Comparison of ENCODE assay signal across 2 cellular contexts in the genomic region with DNA sequence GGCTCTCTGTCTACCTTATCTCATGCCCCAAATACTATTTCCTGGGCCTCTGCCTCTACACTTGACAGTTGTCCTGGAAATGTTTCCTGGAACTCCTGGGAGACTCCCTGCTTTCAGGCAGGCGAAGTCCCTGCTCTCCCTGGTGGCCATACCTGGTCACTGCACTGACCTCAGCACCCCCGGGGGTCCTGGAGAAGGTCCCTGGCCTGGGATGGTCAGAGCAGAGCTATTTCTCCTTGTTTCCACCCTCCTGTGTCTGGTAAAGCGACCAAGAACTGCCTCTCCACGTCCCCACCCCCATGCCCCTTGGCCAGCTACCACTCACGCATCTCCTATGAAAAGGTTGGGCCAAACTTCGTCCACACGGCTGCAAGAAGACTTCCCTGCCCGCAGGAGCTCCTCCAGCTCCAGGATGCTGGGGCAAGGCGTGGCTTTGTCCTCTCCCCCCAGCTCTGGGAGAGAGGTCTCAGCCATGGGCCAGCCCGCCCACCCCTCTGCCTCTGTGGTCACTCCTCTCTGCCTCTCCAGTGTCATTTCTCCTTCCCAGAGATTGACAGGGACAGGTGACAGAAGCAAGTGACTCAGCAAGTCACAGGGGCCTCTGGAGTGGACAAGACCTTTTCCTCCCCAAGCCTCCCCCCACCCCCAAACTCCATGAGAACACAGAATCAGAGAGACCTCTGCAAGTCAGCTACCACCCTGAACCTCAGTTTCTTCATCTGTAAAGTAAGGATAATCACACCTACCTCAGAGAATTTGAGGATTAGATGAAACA.
TF ChIP-seq lines count a peak whose summit lies in the region.

No MANE protein-coding gene starts in this region.

TF ChIP-seq in HEK293, 187 proteins besides CTCF, POLR2A, EP300 and RAD21:
- peak; percentile 73 for TF ChIP-seq BCL6B (tag by site-specific recombination; IDR thresholded peaks at IDR 0.05)
- no peak for TF ChIP-seq ZNF521 (tag by site-specific recombination; IDR thresholded peaks at IDR 0.05)
- 0 out of 2 replicates have a peak, but pooled peaks have one; percentile 45 for TF ChIP-seq ZBTB20 (tag by site-specific recombination; IDR thresholded peaks at IDR 0.05)
- TF ChIP-seq GLIS2 (tag by site-specific recombination; IDR thresholded peaks at IDR 0.05) = 0 out of 2 replicates have a peak, but pooled peaks have one; percentile 16
- TF ChIP-seq GLIS1 (tag by site-specific recombination; IDR thresholded peaks at IDR 0.05) = peak; percentile 64
- no peak for TF ChIP-seq ZNF10 (tag by site-specific recombination; IDR thresholded peaks at IDR 0.05)
- peak; percentile 50; the same call in 1 of the 2 replicates for TF ChIP-seq PATZ1 (tag by site-specific recombination; IDR thresholded peaks at IDR 0.05)
- TF ChIP-seq ZNF776 (tag by site-specific recombination; IDR thresholded peaks at IDR 0.05; ENCODE audit: borderline replicate concordance) = no peak
- TF ChIP-seq SP3 (tag by site-specific recombination; IDR thresholded peaks at IDR 0.05) = 0 out of 2 replicates have a peak, but pooled peaks have one; percentile 13
- TF ChIP-seq IKZF3 (tag by site-specific recombination; IDR thresholded peaks at IDR 0.05) = peak; percentile 77
- TF ChIP-seq, protein P1, sequence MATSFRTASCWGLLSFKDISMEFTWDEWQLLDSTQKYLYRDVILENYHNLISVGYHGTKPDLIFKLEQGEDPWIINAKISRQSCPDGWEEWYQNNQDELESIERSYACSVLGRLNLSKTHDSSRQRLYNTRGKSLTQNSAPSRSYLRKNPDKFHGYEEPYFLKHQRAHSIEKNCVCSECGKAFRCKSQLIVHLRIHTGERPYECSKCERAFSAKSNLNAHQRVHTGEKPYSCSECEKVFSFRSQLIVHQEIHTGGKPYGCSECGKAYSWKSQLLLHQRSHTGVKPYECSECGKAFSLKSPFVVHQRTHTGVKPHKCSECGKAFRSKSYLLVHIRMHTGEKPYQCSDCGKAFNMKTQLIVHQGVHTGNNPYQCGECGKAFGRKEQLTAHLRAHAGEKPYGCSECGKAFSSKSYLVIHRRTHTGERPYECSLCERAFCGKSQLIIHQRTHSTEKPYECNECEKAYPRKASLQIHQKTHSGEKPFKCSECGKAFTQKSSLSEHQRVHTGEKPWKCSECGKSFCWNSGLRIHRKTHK (tag by site-specific recombination; IDR thresholded peaks at IDR 0.05) = no peak

TF ChIP-seq in HepG2, 621 proteins besides CTCF, POLR2A, EP300 and RAD21 (continued from another document and continues in another):
- TF ChIP-seq KDM1A (CRISPR knock-in tag; IDR thresholded peaks at IDR 0.05) (no peak), HOMEZ (CRISPR knock-in tag; IDR thresholded peaks at IDR 0.05; ENCODE audit: low read depth) (no peak), ZFAT (CRISPR knock-in tag; conservative IDR thresholded peaks at IDR 0.05) (no peak), FOXO4 (CRISPR knock-in tag; conservative IDR thresholded peaks at IDR 0.05) (no peak), MIXL1 (CRISPR knock-in tag; IDR thresholded peaks at IDR 0.05) (no peak), ZNF12 (CRISPR knock-in tag; IDR thresholded peaks at IDR 0.05) (no peak), REPIN1 (CRISPR knock-in tag; IDR thresholded peaks at IDR 0.05; ENCODE audit: borderline replicate concordance, low read depth) (no peak), HOXA5 (CRISPR knock-in tag; IDR thresholded peaks at IDR 0.05) (no peak), CENPX (CRISPR knock-in tag; IDR thresholded peaks at IDR 0.05) (no peak), ZSCAN22 (CRISPR knock-in tag; IDR thresholded peaks at IDR 0.05) (no peak), SP1 (IDR thresholded peaks at IDR 0.05) (no peak), SP1 (CRISPR knock-in tag; IDR thresholded peaks at IDR 0.05) (no peak), RAD51 (IDR thresholded peaks at IDR 0.05; ENCODE audit: borderline replicate concordance) (no peak), BCL6 (CRISPR knock-in tag; IDR thresholded peaks at IDR 0.05) (peak; percentile 81), ZNF205 (CRISPR knock-in tag; IDR thresholded peaks at IDR 0.05) (0 out of 2 replicates have a peak, but pooled peaks have one; percentile 29), ZFP36L1 (CRISPR knock-in tag; IDR thresholded peaks at IDR 0.05) (no peak), TBL1XR1 (IDR thresholded peaks at IDR 0.05; ENCODE audit: borderline replicate concordance, low read length, partially characterized antibody) (no peak), RNF219 (CRISPR knock-in tag; IDR thresholded peaks at IDR 0.05) (no peak), PATZ1 (CRISPR knock-in tag; IDR thresholded peaks at IDR 0.05) (peak; percentile 66), ZNF30 (CRISPR knock-in tag; IDR thresholded peaks at IDR 0.05) (no peak), NFYC (CRISPR knock-in tag; IDR thresholded peaks at IDR 0.05) (no peak), POLR2G (IDR thresholded peaks at IDR 0.05; ENCODE audit: low read depth, low read length) (no peak), ZNF766 (CRISPR knock-in tag; IDR thresholded peaks at IDR 0.05; ENCODE audit: borderline replicate concordance) (no peak), CCAR2 (optimal IDR thresholded peaks at IDR 0.05; ENCODE audit: low read depth, low read length) (no peak)
- TF ChIP-seq, protein P2, sequence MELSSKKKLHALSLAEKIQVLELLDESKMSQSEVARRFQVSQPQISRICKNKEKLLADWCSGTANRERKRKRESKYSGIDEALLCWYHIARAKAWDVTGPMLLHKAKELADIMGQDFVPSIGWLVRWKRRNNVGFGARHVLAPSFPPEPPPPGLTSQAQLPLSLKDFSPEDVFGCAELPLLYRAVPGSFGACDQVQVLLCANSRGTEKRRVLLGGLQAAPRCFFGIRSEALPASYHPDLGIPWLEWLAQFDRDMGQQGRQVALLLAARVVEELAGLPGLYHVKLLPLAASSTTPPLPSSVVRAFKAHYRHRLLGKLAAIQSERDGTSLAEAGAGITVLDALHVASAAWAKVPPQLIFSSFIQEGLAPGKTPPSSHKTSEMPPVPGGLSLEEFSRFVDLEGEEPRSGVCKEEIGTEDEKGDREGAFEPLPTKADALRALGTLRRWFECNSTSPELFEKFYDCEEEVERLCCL (CRISPR knock-in tag; IDR thresholded peaks at IDR 0.05; ENCODE audit: borderline replicate concordance) = no peak
- TF ChIP-seq, protein P3, sequence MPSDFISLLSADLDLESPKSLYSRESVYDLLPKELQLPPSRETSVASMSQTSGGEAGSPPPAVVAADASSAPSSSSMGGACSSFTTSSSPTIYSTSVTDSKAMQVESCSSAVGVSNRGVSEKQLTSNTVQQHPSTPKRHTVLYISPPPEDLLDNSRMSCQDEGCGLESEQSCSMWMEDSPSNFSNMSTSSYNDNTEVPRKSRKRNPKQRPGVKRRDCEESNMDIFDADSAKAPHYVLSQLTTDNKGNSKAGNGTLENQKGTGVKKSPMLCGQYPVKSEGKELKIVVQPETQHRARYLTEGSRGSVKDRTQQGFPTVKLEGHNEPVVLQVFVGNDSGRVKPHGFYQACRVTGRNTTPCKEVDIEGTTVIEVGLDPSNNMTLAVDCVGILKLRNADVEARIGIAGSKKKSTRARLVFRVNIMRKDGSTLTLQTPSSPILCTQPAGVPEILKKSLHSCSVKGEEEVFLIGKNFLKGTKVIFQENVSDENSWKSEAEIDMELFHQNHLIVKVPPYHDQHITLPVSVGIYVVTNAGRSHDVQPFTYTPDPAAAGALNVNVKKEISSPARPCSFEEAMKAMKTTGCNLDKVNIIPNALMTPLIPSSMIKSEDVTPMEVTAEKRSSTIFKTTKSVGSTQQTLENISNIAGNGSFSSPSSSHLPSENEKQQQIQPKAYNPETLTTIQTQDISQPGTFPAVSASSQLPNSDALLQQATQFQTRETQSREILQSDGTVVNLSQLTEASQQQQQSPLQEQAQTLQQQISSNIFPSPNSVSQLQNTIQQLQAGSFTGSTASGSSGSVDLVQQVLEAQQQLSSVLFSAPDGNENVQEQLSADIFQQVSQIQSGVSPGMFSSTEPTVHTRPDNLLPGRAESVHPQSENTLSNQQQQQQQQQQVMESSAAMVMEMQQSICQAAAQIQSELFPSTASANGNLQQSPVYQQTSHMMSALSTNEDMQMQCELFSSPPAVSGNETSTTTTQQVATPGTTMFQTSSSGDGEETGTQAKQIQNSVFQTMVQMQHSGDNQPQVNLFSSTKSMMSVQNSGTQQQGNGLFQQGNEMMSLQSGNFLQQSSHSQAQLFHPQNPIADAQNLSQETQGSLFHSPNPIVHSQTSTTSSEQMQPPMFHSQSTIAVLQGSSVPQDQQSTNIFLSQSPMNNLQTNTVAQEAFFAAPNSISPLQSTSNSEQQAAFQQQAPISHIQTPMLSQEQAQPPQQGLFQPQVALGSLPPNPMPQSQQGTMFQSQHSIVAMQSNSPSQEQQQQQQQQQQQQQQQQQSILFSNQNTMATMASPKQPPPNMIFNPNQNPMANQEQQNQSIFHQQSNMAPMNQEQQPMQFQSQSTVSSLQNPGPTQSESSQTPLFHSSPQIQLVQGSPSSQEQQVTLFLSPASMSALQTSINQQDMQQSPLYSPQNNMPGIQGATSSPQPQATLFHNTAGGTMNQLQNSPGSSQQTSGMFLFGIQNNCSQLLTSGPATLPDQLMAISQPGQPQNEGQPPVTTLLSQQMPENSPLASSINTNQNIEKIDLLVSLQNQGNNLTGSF (CRISPR knock-in tag; IDR thresholded peaks at IDR 0.05) = no peak
- TF ChIP-seq, protein P4, sequence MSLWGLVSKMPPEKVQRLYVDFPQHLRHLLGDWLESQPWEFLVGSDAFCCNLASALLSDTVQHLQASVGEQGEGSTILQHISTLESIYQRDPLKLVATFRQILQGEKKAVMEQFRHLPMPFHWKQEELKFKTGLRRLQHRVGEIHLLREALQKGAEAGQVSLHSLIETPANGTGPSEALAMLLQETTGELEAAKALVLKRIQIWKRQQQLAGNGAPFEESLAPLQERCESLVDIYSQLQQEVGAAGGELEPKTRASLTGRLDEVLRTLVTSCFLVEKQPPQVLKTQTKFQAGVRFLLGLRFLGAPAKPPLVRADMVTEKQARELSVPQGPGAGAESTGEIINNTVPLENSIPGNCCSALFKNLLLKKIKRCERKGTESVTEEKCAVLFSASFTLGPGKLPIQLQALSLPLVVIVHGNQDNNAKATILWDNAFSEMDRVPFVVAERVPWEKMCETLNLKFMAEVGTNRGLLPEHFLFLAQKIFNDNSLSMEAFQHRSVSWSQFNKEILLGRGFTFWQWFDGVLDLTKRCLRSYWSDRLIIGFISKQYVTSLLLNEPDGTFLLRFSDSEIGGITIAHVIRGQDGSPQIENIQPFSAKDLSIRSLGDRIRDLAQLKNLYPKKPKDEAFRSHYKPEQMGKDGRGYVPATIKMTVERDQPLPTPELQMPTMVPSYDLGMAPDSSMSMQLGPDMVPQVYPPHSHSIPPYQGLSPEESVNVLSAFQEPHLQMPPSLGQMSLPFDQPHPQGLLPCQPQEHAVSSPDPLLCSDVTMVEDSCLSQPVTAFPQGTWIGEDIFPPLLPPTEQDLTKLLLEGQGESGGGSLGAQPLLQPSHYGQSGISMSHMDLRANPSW (CRISPR knock-in tag; IDR thresholded peaks at IDR 0.05; ENCODE audit: borderline replicate concordance) = no peak
- TF ChIP-seq, protein P5, sequence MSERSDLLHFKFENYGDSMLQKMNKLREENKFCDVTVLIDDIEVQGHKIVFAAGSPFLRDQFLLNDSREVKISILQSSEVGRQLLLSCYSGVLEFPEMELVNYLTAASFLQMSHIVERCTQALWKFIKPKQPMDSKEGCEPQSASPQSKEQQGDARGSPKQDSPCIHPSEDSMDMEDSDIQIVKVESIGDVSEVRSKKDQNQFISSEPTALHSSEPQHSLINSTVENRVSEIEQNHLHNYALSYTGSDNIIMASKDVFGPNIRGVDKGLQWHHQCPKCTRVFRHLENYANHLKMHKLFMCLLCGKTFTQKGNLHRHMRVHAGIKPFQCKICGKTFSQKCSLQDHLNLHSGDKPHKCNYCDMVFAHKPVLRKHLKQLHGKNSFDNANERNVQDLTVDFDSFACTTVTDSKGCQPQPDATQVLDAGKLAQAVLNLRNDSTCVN (CRISPR knock-in tag; IDR thresholded peaks at IDR 0.05; ENCODE audit: borderline replicate concordance) = no peak
